In the genomic region with DNA sequence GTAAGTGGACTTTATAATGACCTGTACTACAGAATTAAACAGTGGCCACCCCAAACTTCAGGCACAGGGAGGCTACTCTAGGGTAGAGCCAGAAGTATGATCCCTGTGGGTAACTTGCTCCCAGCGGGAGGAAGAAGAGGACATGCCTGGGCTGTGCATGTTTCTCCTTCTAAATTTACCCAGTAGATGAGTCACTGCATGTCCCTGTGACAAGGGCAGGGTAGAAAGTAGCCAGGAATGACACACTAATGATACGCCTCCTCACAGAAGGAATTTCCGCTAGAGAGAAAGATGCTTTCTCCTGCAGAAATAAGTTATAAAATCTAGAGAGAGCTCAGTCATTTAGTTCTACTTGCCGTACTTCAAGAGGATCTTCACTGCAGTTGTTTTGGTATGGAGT, we compare ENCODE assay signal across 13 cellular contexts. TPM values are rescaled to one million over a fixed set of nuclear protein-coding genes. Genes with fewer than 3 reads are reported as not detected.
A peak's percentile ranks its signal among the peaks of the same experiment; 100 is the strongest.
DNase-seq lines count a peak whose midpoint lies in the region; ATAC-seq, FAIRE-seq and TF ChIP-seq lines count a peak whose summit lies in the region.
"Had no signal": no experiment of that assay in that cellular context is flagged by ENCODE, and none has a peak within 500 bp of the region (broad histone marks: within the 10 kb centered on the region; RNA-seq: fewer than 3 reads in every experiment).

No MANE protein-coding gene starts in this region.

- TF ChIP-seq CTCF in AG09309 (IDR thresholded peaks at IDR 0.05; ENCODE audit: control insufficient read depth, insufficient read depth, low read depth, low read length, missing control alignments): no peak
- no peak for TF ChIP-seq CTCF in nephron (IDR thresholded peaks at IDR 0.05; ENCODE audit: unreplicated experiment in 3 of 3)

- H3K27me3 Mint-ChIP-seq in nephron (ENCODE audit: low read depth): no peaks in the 10 kb centered on the region
- H3K27me3 Mint-ChIP-seq: naive thymus-derived CD4-positive, alpha-beta T cell had no signal

- no peak overlapping the region for H3K4me3 Mint-ChIP-seq in nephron
- H3K4me3 Mint-ChIP-seq: naive thymus-derived CD4-positive, alpha-beta T cell; T-helper 2 cell treated with Interferon-gamma antibody and Interleukin-4, amounts not matched to agents 5 μg/mL and 100 μg/mL, for 36 hours had no signal

- peak; percentile 86 for FAIRE-seq in RCC 7860 (lab: Jason Lieb, UNC)

- H3K27ac Mint-ChIP-seq in nephron: peak overlapping the region; percentile 7 to 21 (median 16)
- H3K27ac Mint-ChIP-seq: naive thymus-derived CD4-positive, alpha-beta T cell; T-helper 2 cell treated with Interferon-gamma antibody and Interleukin-4, amounts not matched to agents 5 μg/mL and 100 μg/mL, for 36 hours had no signal

- DNase-seq in AG09309 (ENCODE audit: low read depth): peak; percentile 37
- peak; percentile 79 for DNase-seq in RCC 7860 (ENCODE audit: low spot score)
- DNase-seq in NCI-H128 (lab: John Stamatoyannopoulos, UW; ENCODE audit: unreplicated experiment): no peak
- DNase-seq: activated naive CD4-positive, alpha-beta T cell treated with Interleukin-2 at 50 U/mL for 16 hours; naive thymus-derived CD4-positive, alpha-beta T cell; NCI-H524 treated with DMSO at 0.1 percent for 48 hours had no signal

- H3K36me3 Mint-ChIP-seq in nephron (ENCODE audit: low read depth): no peaks in the 10 kb centered on the region

- H3K4me1 Mint-ChIP-seq in nephron: peaks cover 18% of the 10 kb centered on the region

- ATAC-seq in esophagus mucosa (peak; percentile 88), GM21423 (IDR thresholded peaks at IDR 0.05; ENCODE audit: unreplicated experiment) (no peak), GM19023 (IDR thresholded peaks at IDR 0.05; ENCODE audit: unreplicated experiment) (no peak), GM18517 (IDR thresholded peaks at IDR 0.05; ENCODE audit: unreplicated experiment) (no peak)
- ATAC-seq: naive thymus-derived CD4-positive, alpha-beta T cell had no signal

- no peak overlapping the region for H3K4me3 ChIP-seq in AG09309 (ENCODE audit: control insufficient read depth, low read depth, low read length)
- H3K4me3 ChIP-seq: esophagus muscularis mucosa had no signal

- no peaks in the 10 kb centered on the region for H3K9me3 Mint-ChIP-seq in nephron

RNA-seq across cellular contexts. Expression of gene ACYP2, which starts 7.5 kb away (rescaled TPM):
- total RNA-seq in esophagus mucosa: 7.3 TPM
